In the genomic region with DNA sequence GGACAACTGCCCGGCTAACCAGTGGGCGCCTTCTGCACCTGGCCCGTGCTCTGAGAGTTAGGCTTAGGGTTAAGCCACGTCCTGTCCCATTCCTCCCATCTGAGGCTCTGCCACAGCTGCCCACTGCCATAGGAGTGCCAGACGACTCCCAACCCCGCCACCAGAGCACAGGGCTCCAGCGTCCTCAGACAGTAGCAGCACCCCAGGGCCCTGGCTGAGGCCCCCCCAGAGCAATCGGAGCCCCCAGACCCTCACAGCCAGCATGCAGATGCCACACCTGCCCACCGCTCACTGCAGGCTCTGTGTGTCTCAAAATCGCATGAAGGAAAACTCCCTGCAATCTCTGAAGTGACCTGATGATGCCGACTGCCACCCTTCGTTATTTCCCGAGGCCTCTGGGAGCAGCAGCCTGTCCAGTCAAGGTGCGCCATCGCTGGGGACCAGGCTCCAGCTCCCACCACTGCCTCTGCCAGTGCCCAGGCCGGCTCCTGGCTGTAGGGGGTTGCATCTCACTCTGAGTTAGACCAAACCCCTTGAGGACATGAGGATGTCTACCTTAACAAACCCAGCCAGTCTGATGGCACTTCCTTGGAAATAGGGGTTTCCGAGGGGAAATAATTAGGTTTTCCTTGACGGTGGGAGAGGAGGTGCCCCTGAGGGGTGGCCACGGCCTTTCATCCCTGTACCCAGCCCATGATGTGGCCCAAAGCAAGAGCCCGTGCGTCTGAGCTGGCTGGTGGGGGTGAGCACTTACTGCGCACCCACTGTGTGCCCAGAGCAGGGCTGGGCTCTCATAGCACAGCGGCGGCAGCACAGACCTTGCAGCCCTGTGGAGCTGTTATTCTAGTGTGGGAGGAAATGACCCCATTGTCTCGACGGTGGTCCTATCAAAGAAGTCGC, we compare ENCODE assay signal across 21 cellular contexts. TPM values are rescaled to one million over a fixed set of nuclear protein-coding genes. Genes with fewer than 3 reads are reported as not detected.
DNase-seq lines count a peak whose midpoint lies in the region; ATAC-seq and TF ChIP-seq lines count a peak whose summit lies in the region.
"Had no signal": no experiment of that assay in that cellular context is flagged by ENCODE, and none has a peak within 500 bp of the region (broad histone marks: within the 10 kb centered on the region; RNA-seq: fewer than 3 reads in every experiment).

No MANE protein-coding gene starts in this region.

- no peaks in the 10 kb centered on the region for H3K9me3 ChIP-seq in BE2C
- H3K9me3 ChIP-seq: colonic mucosa had no signal

- no peak for ATAC-seq in activated CD8-positive, alpha-beta memory T cell treated with anti-CD3 and anti-CD28 coated beads, Interleukin-2, amount 10 ng/mL, durations not matched to agents 7 days and 5 days

- no peak overlapping the region for H3K27ac Mint-ChIP-seq in activated naive CD4-positive, alpha-beta T cell treated with anti-CD3 and anti-CD28 coated beads, Interleukin-2, amount 10 ng/mL, durations not matched to agents 7 days and 5 days
- no peak overlapping the region for H3K27ac Mint-ChIP-seq in activated naive CD4-positive, alpha-beta T cell treated with anti-CD3 and anti-CD28 coated beads for 36 hours
- H3K27ac Mint-ChIP-seq in activated CD8-positive, alpha-beta memory T cell treated with anti-CD3 and anti-CD28 coated beads, Interleukin-2, amount 10 ng/mL, durations not matched to agents 7 days and 5 days = no peak overlapping the region
- H3K27ac Mint-ChIP-seq: activated CD4-positive, alpha-beta T cell treated with anti-CD3 and anti-CD28 coated beads, Interleukin-2, amount 10 ng/mL, durations not matched to agents 7 days and 5 days had no signal

- no peaks in the 10 kb centered on the region for H3K36me3 ChIP-seq in BE2C
- H3K36me3 ChIP-seq: colonic mucosa had no signal

- no peaks in the 10 kb centered on the region for H3K9me3 Mint-ChIP-seq in activated naive CD4-positive, alpha-beta T cell treated with anti-CD3 and anti-CD28 coated beads, Interleukin-2, amount 10 ng/mL, durations not matched to agents 7 days and 5 days
- no peaks in the 10 kb centered on the region for H3K9me3 Mint-ChIP-seq in activated naive CD4-positive, alpha-beta T cell treated with anti-CD3 and anti-CD28 coated beads for 36 hours
- no peaks in the 10 kb centered on the region for H3K9me3 Mint-ChIP-seq in activated CD8-positive, alpha-beta memory T cell treated with anti-CD3 and anti-CD28 coated beads, Interleukin-2, amount 10 ng/mL, durations not matched to agents 7 days and 5 days (ENCODE audit: low read depth)
- H3K9me3 Mint-ChIP-seq: activated CD4-positive, alpha-beta T cell treated with anti-CD3 and anti-CD28 coated beads, Interleukin-2, amount 10 ng/mL, durations not matched to agents 7 days and 5 days; activated naive CD4-positive, alpha-beta T cell treated with anti-CD3 and anti-CD28 coated beads, Interleukin-2, amount 50 U/mL, for 24 hours; CD14-positive monocyte had no signal

- H3K4me1 ChIP-seq in BE2C = no peaks in the 10 kb centered on the region
- H3K4me1 ChIP-seq: colonic mucosa had no signal

- peaks cover 23% of the 10 kb centered on the region for H3K27me3 ChIP-seq in BE2C
- H3K27me3 ChIP-seq: colonic mucosa had no signal

- CTCF ChIA-PET in activated naive CD4-positive, alpha-beta T cell treated with anti-CD3 and anti-CD28 coated beads, Interleukin-2, amount 10 ng/mL, durations not matched to agents 7 days and 5 days (lab: Charles Lee) = interaction anchor here (1.5 kb wide), 1 partner anchor 199 kb away, joined by 6 read pairs; no protein-coding TSS in a partner anchor
- CTCF ChIA-PET in activated naive CD4-positive, alpha-beta T cell treated with anti-CD3 and anti-CD28 coated beads for 36 hours (lab: Charles Lee) = no interaction called here
- CTCF ChIA-PET in activated CD8-positive, alpha-beta memory T cell treated with anti-CD3 and anti-CD28 coated beads, Interleukin-2, amount 10 ng/mL, durations not matched to agents 7 days and 5 days (lab: Charles Lee) = interaction anchor here (1.1 kb wide), 1 partner anchor 80 kb away, joined by 4 read pairs; a partner anchor contains a TSS

- no peaks in the 10 kb centered on the region for H3K4me1 Mint-ChIP-seq in activated naive CD4-positive, alpha-beta T cell treated with anti-CD3 and anti-CD28 coated beads, Interleukin-2, amount 10 ng/mL, durations not matched to agents 7 days and 5 days
- H3K4me1 Mint-ChIP-seq in activated naive CD4-positive, alpha-beta T cell treated with anti-CD3 and anti-CD28 coated beads for 36 hours (ENCODE audit: low read depth) = no peaks in the 10 kb centered on the region
- H3K4me1 Mint-ChIP-seq in activated CD8-positive, alpha-beta memory T cell treated with anti-CD3 and anti-CD28 coated beads, Interleukin-2, amount 10 ng/mL, durations not matched to agents 7 days and 5 days = peaks cover 2% of the 10 kb centered on the region
- H3K4me1 Mint-ChIP-seq: activated CD4-positive, alpha-beta T cell treated with anti-CD3 and anti-CD28 coated beads, Interleukin-2, amount 10 ng/mL, durations not matched to agents 7 days and 5 days; activated naive CD4-positive, alpha-beta T cell treated with anti-CD3 and anti-CD28 coated beads, Interleukin-2, amount 50 U/mL, for 24 hours had no signal

- no peaks in the 10 kb centered on the region for H3K27me3 Mint-ChIP-seq in activated naive CD4-positive, alpha-beta T cell treated with anti-CD3 and anti-CD28 coated beads, Interleukin-2, amount 10 ng/mL, durations not matched to agents 7 days and 5 days
- H3K27me3 Mint-ChIP-seq in activated naive CD4-positive, alpha-beta T cell treated with anti-CD3 and anti-CD28 coated beads for 36 hours (ENCODE audit: low read depth) = peaks cover 8% of the 10 kb centered on the region
- peaks cover 7% of the 10 kb centered on the region for H3K27me3 Mint-ChIP-seq in activated CD8-positive, alpha-beta memory T cell treated with anti-CD3 and anti-CD28 coated beads, Interleukin-2, amount 10 ng/mL, durations not matched to agents 7 days and 5 days

- H3K36me3 Mint-ChIP-seq in activated naive CD4-positive, alpha-beta T cell treated with anti-CD3 and anti-CD28 coated beads, Interleukin-2, amount 10 ng/mL, durations not matched to agents 7 days and 5 days = no peaks in the 10 kb centered on the region
- no peaks in the 10 kb centered on the region for H3K36me3 Mint-ChIP-seq in activated naive CD4-positive, alpha-beta T cell treated with anti-CD3 and anti-CD28 coated beads for 36 hours (ENCODE audit: low read depth)
- H3K36me3 Mint-ChIP-seq in activated CD8-positive, alpha-beta memory T cell treated with anti-CD3 and anti-CD28 coated beads, Interleukin-2, amount 10 ng/mL, durations not matched to agents 7 days and 5 days = no peaks in the 10 kb centered on the region
- H3K36me3 Mint-ChIP-seq: activated naive CD4-positive, alpha-beta T cell treated with anti-CD3 and anti-CD28 coated beads, Interleukin-2, amount 50 U/mL, for 24 hours; CD14-positive monocyte had no signal

- peak overlapping the region; percentile 87 for H3K27ac ChIP-seq in substantia nigra (ENCODE audit: low read depth, low read length, poor library complexity, severe bottlenecking)
- H3K27ac ChIP-seq: colonic mucosa had no signal

- no peak overlapping the region for H3K4me3 ChIP-seq in BE2C (ENCODE audit: low read depth, low read length)
- H3K4me3 ChIP-seq: colonic mucosa had no signal

- no peak overlapping the region for H3K4me3 Mint-ChIP-seq in activated naive CD4-positive, alpha-beta T cell treated with anti-CD3 and anti-CD28 coated beads, Interleukin-2, amount 10 ng/mL, durations not matched to agents 7 days and 5 days
- H3K4me3 Mint-ChIP-seq in activated naive CD4-positive, alpha-beta T cell treated with anti-CD3 and anti-CD28 coated beads for 36 hours = no peak overlapping the region
- H3K4me3 Mint-ChIP-seq in activated CD8-positive, alpha-beta memory T cell treated with anti-CD3 and anti-CD28 coated beads, Interleukin-2, amount 10 ng/mL, durations not matched to agents 7 days and 5 days = no peak overlapping the region
- H3K4me3 Mint-ChIP-seq: activated CD4-positive, alpha-beta T cell treated with anti-CD3 and anti-CD28 coated beads, Interleukin-2, amount 10 ng/mL, durations not matched to agents 7 days and 5 days; activated naive CD4-positive, alpha-beta T cell treated with anti-CD3 and anti-CD28 coated beads, Interleukin-2, amount 50 U/mL, for 24 hours; CD14-positive monocyte had no signal

- intact Hi-C loops in activated naive CD4-positive, alpha-beta T cell treated with anti-CD3 and anti-CD28 coated beads for 36 hours (cut with micrococcal nuclease) = loop anchor here (5.0 kb wide), 2 partner anchors 78 to 343 kb away; a partner anchor contains a TSS

- no peak for TF ChIP-seq CTCF in BE2C (IDR thresholded peaks at IDR 0.05; ENCODE audit: low read depth, low read length)

- DNase-seq in activated naive CD4-positive, alpha-beta T cell treated with anti-CD3 and anti-CD28 coated beads, Interleukin-2, amount 10 ng/mL, durations not matched to agents 7 days and 5 days = peak; percentile 11
- no peak for DNase-seq in activated naive CD4-positive, alpha-beta T cell treated with anti-CD3 and anti-CD28 coated beads for 36 hours
- DNase-seq in activated CD8-positive, alpha-beta memory T cell treated with anti-CD3 and anti-CD28 coated beads, Interleukin-2, amount 10 ng/mL, durations not matched to agents 7 days and 5 days = peak; percentile 31
- peak; percentile 34 for DNase-seq in islet precursor cell
- peak in 1 of 49 donors; percentile 49 for DNase-seq in substantia nigra (lab: John Stamatoyannopoulos, UW)
- DNase-seq in SIG-M5 (lab: John Stamatoyannopoulos, UW) = no peak
- no peak for DNase-seq in BE2C
- no peak for DNase-seq in HCEC 1CT
- DNase-seq: ACHN; activated CD4-positive, alpha-beta T cell treated with anti-CD3 and anti-CD28 coated beads, Interleukin-2, amount 10 ng/mL, durations not matched to agents 7 days and 5 days; activated T-cell treated with anti-CD3 and anti-CD28 coated beads for 4 hours; DMS 273 treated with DMSO at 0.1 percent for 48 hours; GDM1; Karpas-422; NCI-H1048; NCI-H2029; stimulated activated CD4-positive, alpha-beta T cell treated with anti-CD3 and anti-CD28 coated beads, Interleukin-12 subunit alpha, Interleukin-12 subunit beta, amount 100 ng/mL, for 4 hours; SW 1271 had no signal

RNA-seq across cellular contexts. Expression of a gene that starts 58.0 kb away (rescaled TPM):
- 10 to 100 TPM; 10.3 to 11.9 TPM for total RNA-seq in activated naive CD4-positive, alpha-beta T cell treated with anti-CD3 and anti-CD28 coated beads for 36 hours
- 1 to 10 TPM; 4.9 to 5.4 TPM for total RNA-seq in activated CD8-positive, alpha-beta memory T cell treated with anti-CD3 and anti-CD28 coated beads, Interleukin-2, amount 10 ng/mL, durations not matched to agents 7 days and 5 days
- polyA plus RNA-seq in BE2C (2012; ENCODE audit: insufficient read depth, insufficient read length, low read depth) = 26.7 TPM

Comparison
In these comparisons a context has a peak if more than half of its experiments do, and no peak if none do; other contexts are left out.
1. DNase-seq: peak in activated naive CD4-positive, alpha-beta T cell treated with anti-CD3 and anti-CD28 coated beads, Interleukin-2, amount 10 ng/mL, durations not matched to agents 7 days and 5 days (single experiment), activated CD8-positive, alpha-beta memory T cell treated with anti-CD3 and anti-CD28 coated beads, Interleukin-2, amount 10 ng/mL, durations not matched to agents 7 days and 5 days (single experiment) and islet precursor cell (single experiment); none in activated naive CD4-positive, alpha-beta T cell treated with anti-CD3 and anti-CD28 coated beads for 36 hours (single experiment), SIG-M5 (single experiment), BE2C (single experiment) and HCEC 1CT (single experiment).